7 cellular contexts compared by ENCODE assay signal in the genomic region with DNA sequence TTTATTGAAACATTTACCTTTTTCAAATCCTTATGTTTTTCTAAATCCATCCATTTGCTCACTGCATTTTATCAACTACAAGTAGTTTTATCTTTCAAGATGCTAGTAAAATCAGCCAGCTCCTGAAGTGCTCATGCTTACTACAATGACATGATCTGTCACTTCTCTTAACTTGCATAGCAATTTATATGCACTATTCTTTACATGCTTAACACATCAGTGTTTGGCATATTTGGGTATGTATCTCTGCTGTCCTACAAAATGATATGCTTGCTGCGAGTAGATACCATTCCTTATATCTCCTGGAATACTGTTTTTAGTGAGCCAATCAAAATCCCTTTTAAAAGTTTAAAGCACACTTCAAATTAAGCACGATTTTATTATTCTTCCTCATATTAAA.
"Had no signal": no experiment of that assay in that cellular context is flagged by ENCODE, and none has a peak within 500 bp of the region (broad histone marks: within the 10 kb centered on the region; RNA-seq: fewer than 3 reads in every experiment).

No MANE protein-coding gene starts in this region.

- ATAC-seq: GM12878 had no signal

- FAIRE-seq: G401.6, GM12878, GM12891, GM18507, GM19239 had no signal

- DNase-seq: GDM1, GF-D8 had no signal

- H3K4me3 ChIP-seq: GM12878 had no signal
